16 cellular contexts compared by ENCODE assay signal in the genomic region with DNA sequence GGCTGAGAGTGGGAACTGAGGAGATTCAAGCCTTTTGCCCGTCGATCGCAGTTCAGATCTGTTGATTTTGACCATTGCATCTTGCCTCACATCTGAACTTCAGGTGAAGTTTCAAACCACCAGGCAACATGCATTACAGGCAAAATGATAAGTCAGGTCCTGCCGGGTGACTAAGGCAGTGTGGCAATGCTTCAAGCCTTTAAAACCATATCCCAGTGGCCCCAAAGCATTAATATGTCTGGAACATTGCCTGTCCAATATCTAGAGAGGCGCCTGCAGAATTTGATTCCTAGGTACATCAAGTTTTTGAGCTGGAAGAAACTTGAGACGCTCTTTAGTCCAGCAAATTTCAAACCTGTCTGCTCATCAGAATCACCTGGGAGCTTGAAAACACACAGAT.
DNase-seq lines count a peak whose midpoint lies in the region; ATAC-seq, FAIRE-seq and TF ChIP-seq lines count a peak whose summit lies in the region.
"Had no signal": no experiment of that assay in that cellular context is flagged by ENCODE, and none has a peak within 500 bp of the region (broad histone marks: within the 10 kb centered on the region; RNA-seq: fewer than 3 reads in every experiment).

No MANE protein-coding gene starts in this region.

- no peaks in the 10 kb centered on the region for H4K20me1 ChIP-seq in DND-41 (ENCODE audit: insufficient read depth, low read length)

- peaks cover 57% of the 10 kb centered on the region for H3K4me1 ChIP-seq in DND-41 (ENCODE audit: insufficient read depth, low read length)

- H3K27ac Mint-ChIP-seq in effector memory CD8-positive, alpha-beta T cell: no peak overlapping the region
- H3K27ac Mint-ChIP-seq: CD4-positive, alpha-beta T cell had no signal

- no peak overlapping the region for H3K4me2 ChIP-seq in DND-41 (ENCODE audit: insufficient read depth, low read length)

- H3K4me3 ChIP-seq in DND-41 (ENCODE audit: low read depth in 1 of 2, low read length in 2 of 2) (no peak overlapping the region), NB4 (ENCODE audit: low read depth, low read length) (no peak overlapping the region)
- H3K4me3 ChIP-seq: BLaER1 treated with 17β-estradiol and CSF1 and Interleukin-3, amounts not matched to agents 10 nM and 100 nM; K562 had no signal

- peaks cover 16% of the 10 kb centered on the region in 2 donors for H3K4me1 Mint-ChIP-seq in effector memory CD8-positive, alpha-beta T cell (ENCODE audit: low read depth in 2 of 2)

- DNase-seq in DND-41 (no peak), NB4 (ENCODE audit: low read depth) (peak; percentile 41), stromal cell of bone marrow (ENCODE audit: low read depth) (peak; percentile 13), H54 (ENCODE audit: insufficient read length, low spot score) (no peak), GM12891 (ENCODE audit: insufficient read length, low spot score) (no peak)
- no peak for DNase-seq in effector memory CD8-positive, alpha-beta T cell
- DNase-seq: ACHN; CD4-positive, alpha-beta T cell; DMS79; EL; H7 had no signal

- H3K36me3 ChIP-seq in DND-41 (ENCODE audit: insufficient read depth, low read length): no peaks in the 10 kb centered on the region
- H3K36me3 ChIP-seq: BLaER1 treated with 17β-estradiol and CSF1 and Interleukin-3, amounts not matched to agents 10 nM and 100 nM had no signal

- FAIRE-seq in H54 (lab: Jason Lieb, UNC) (no peak), GM12891 (lab: Jason Lieb, UNC) (no peak)
- FAIRE-seq: G401.6, GM12892, K562 had no signal

- H3K79me2 ChIP-seq in DND-41 (ENCODE audit: insufficient read depth, low read length): no peaks in the 10 kb centered on the region

- ATAC-seq in DND-41 (ENCODE audit: insufficient read depth, low read depth) (no peak), esophagus mucosa (peak; percentile 75)
- ATAC-seq in effector memory CD8-positive, alpha-beta T cell (replicated peaks): no peak
- ATAC-seq: K562 had no signal

- TF ChIP-seq POLR2A in NB4 (IDR thresholded peaks at IDR 0.05; ENCODE audit: extremely low read depth, insufficient read length): no peak
- TF ChIP-seq POLR2A in H54 (IDR thresholded peaks at IDR 0.05; ENCODE audit: low read depth, low read length): no peak
- TF ChIP-seq POLR2A in GM12891 (IDR thresholded peaks at IDR 0.05; ENCODE audit: low read depth, low read length): no peak

- no peak overlapping the region for H2AFZ ChIP-seq in DND-41 (ENCODE audit: low read depth, low read length)

- H3K9ac ChIP-seq in DND-41 (ENCODE audit: low read depth, low read length): no peak overlapping the region
- H3K9ac ChIP-seq: BLaER1 treated with 17β-estradiol and CSF1 and Interleukin-3, amounts not matched to agents 10 nM and 100 nM had no signal

- no peaks in the 10 kb centered on the region for H3K9me3 ChIP-seq in DND-41 (ENCODE audit: insufficient read depth, low read length, severe bottlenecking)

- H3K9me3 Mint-ChIP-seq in effector memory CD8-positive, alpha-beta T cell: no peaks in the 10 kb centered on the region
- H3K9me3 Mint-ChIP-seq: CD4-positive, alpha-beta T cell had no signal

- peaks cover 4% of the 10 kb centered on the region for H3K36me3 Mint-ChIP-seq in effector memory CD8-positive, alpha-beta T cell (ENCODE audit: insufficient read depth)

- no peaks in the 10 kb centered on the region for H3K27me3 Mint-ChIP-seq in effector memory CD8-positive, alpha-beta T cell
- H3K27me3 Mint-ChIP-seq: CD4-positive, alpha-beta T cell had no signal

- H3K27ac ChIP-seq in DND-41 (ENCODE audit: low read length): peak overlapping the region; percentile 30; the same call in 1 of the 2 replicates
- H3K27ac ChIP-seq: BLaER1 treated with 17β-estradiol and CSF1 and Interleukin-3, amounts not matched to agents 10 nM and 100 nM had no signal

- H3K27me3 ChIP-seq in DND-41 (ENCODE audit: insufficient read depth, low read length, poor library complexity): no peaks in the 10 kb centered on the region

- H3K4me3 Mint-ChIP-seq in effector memory CD8-positive, alpha-beta T cell: no peak overlapping the region
- H3K4me3 Mint-ChIP-seq: CD4-positive, alpha-beta T cell had no signal

- TF ChIP-seq CTCF in DND-41 (IDR thresholded peaks at IDR 0.05; ENCODE audit: borderline replicate concordance, extremely low read depth, low read length, poor library complexity, severe bottlenecking) (no peak), NB4 (IDR thresholded peaks at IDR 0.05; ENCODE audit: low read depth, low read length) (no peak)

TF ChIP-seq in GM12891, 5 proteins besides CTCF, POLR2A, EP300 and RAD21:
- TF ChIP-seq POU2F2 (IDR thresholded peaks at IDR 0.05; ENCODE audit: low read depth, low read length) (no peak), SPI1 (IDR thresholded peaks at IDR 0.05; ENCODE audit: low read depth, low read length) (no peak), POLR2AphosphoS5 (IDR thresholded peaks at IDR 0.05; ENCODE audit: low read depth, low read length) (no peak), TAF1 (IDR thresholded peaks at IDR 0.05; ENCODE audit: low read depth, low read length) (no peak), PAX5 (IDR thresholded peaks at IDR 0.05; ENCODE audit: insufficient read depth, low read length, severe bottlenecking) (no peak)
TF ChIP-seq in GM12891: peak in this region for 0.

Comparison
In these comparisons a context has a peak if more than half of its experiments do, and no peak if none do; other contexts are left out.
1. DNase-seq: peak in NB4 (single experiment) and stromal cell of bone marrow (single experiment); none in DND-41 (single experiment), H54 (single experiment), GM12891 (single experiment) and effector memory CD8-positive, alpha-beta T cell (0 of 3).